29 cellular contexts compared by ENCODE assay signal in the genomic region with DNA sequence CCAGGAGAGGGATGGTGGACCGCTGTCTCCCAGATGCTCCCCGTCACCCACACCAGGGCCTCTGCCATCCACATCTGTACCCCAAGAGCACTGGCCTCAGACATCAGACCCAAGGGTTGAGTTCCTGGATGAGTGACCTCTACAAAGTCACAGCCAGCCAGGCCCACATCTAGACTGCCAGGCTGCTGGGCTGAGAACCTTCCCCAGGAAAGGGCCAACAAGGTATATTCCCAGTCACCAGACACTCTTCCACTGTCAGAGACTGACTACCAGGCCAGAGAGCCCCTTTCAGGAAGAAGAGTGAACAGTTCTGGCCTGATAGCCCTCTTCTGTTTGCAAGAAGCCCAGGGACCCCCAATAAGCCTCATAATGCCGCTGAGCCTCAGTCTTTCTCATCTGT. TPM values are rescaled to one million over a fixed set of nuclear protein-coding genes. Genes with fewer than 3 reads are reported as not detected.
"Had no signal": no experiment of that assay in that cellular context is flagged by ENCODE, and none has a peak within 500 bp of the region (broad histone marks: within the 10 kb centered on the region; RNA-seq: fewer than 3 reads in every experiment).

No MANE protein-coding gene starts in this region.

- H3K4me3 Mint-ChIP-seq: activated CD8-positive, alpha-beta T cell treated with anti-CD3 and anti-CD28 coated beads for 36 hours; activated naive CD4-positive, alpha-beta T cell treated with anti-CD3 and anti-CD28 coated beads for 36 hours; activated naive CD8-positive, alpha-beta T cell; activated T-cell treated with anti-CD3 and anti-CD28 coated beads, Interleukin-2, amount 50 U/mL, for 24 hours; T-helper 1 cell treated with Interleukin-12 subunit alpha and Interleukin-12 subunit beta and Interleukin-4 antibody, amounts not matched to agents 30 μg/mL and 1 μg/mL, for 36 hours had no signal

- H3K36me3 ChIP-seq: brain microvascular endothelial cell, cardiac muscle cell, SJSA1 had no signal

- H3K27ac Mint-ChIP-seq: activated CD8-positive, alpha-beta T cell treated with anti-CD3 and anti-CD28 coated beads for 36 hours; activated naive CD4-positive, alpha-beta T cell treated with anti-CD3 and anti-CD28 coated beads for 36 hours; activated naive CD8-positive, alpha-beta T cell; activated T-cell treated with anti-CD3 and anti-CD28 coated beads, Interleukin-2, amount 50 U/mL, for 24 hours; T-helper 1 cell treated with Interleukin-12 subunit alpha and Interleukin-12 subunit beta and Interleukin-4 antibody, amounts not matched to agents 30 μg/mL and 1 μg/mL, for 36 hours had no signal

- H3K9me3 ChIP-seq: SJSA1 had no signal

- H3K36me3 Mint-ChIP-seq: activated naive CD8-positive, alpha-beta T cell had no signal

- ATAC-seq: activated CD4-positive, CD25-positive, alpha-beta regulatory T cell treated with anti-CD3 and anti-CD28 coated beads, Interleukin-2, amount 50 U/mL, for 24 hours; activated CD8-positive, alpha-beta T cell treated with anti-CD3 and anti-CD28 coated beads for 36 hours; Panc1; SK-N-SH treated with all-trans-retinoic acid at 6 μM for 48 hours had no signal

- H3K4me1 ChIP-seq: SJSA1 had no signal

- H3K4me3 ChIP-seq: cardiac muscle cell, SJSA1 had no signal

- H3K27ac ChIP-seq: brain microvascular endothelial cell, cardiac muscle cell, KMS-11, RWPE1, SJSA1 had no signal

- DNase-seq: activated CD4-positive, alpha-beta T cell treated with anti-CD3 and anti-CD28 coated beads for 4 hours; activated CD8-positive, alpha-beta T cell treated with anti-CD3 and anti-CD28 coated beads for 36 hours; activated gamma-delta T cell; activated naive CD4-positive, alpha-beta T cell treated with anti-CD3 and anti-CD28 coated beads for 36 hours; activated T-cell treated with anti-CD3 and anti-CD28 coated beads, Interleukin-2, amount 50 U/mL, for 24 hours; amygdala; brain microvascular endothelial cell; MV-4-11; NCI-H1092 treated with DMSO at 0.1 percent for 48 hours; NCI-H1417 treated with DMSO at 0.1 percent for 48 hours; NCI-H1694; NCI-H2029; NCI-H2107; NCI-H345; NCI-H510A; NCI-H526 treated with DMSO at 0.1 percent for 48 hours; NK-92 treated with Interleukin-12 subunit alpha and Interleukin-12 subunit beta, amount 100 ng/mL, for 24 hours; OCI-M1; SHP77 had no signal

- H3K27me3 ChIP-seq: brain microvascular endothelial cell had no signal

RNA-seq across cellular contexts. Expression of a gene that starts 44.3 kb away (rescaled TPM):
- total RNA-seq: activated CD8-positive, alpha-beta T cell treated with anti-CD3 and anti-CD28 coated beads for 36 hours; activated naive CD4-positive, alpha-beta T cell treated with anti-CD3 and anti-CD28 coated beads for 36 hours; MCF 10A; SJSA1 had no signal
- polyA plus RNA-seq: cardiac muscle cell had no signal
